In the genomic region with DNA sequence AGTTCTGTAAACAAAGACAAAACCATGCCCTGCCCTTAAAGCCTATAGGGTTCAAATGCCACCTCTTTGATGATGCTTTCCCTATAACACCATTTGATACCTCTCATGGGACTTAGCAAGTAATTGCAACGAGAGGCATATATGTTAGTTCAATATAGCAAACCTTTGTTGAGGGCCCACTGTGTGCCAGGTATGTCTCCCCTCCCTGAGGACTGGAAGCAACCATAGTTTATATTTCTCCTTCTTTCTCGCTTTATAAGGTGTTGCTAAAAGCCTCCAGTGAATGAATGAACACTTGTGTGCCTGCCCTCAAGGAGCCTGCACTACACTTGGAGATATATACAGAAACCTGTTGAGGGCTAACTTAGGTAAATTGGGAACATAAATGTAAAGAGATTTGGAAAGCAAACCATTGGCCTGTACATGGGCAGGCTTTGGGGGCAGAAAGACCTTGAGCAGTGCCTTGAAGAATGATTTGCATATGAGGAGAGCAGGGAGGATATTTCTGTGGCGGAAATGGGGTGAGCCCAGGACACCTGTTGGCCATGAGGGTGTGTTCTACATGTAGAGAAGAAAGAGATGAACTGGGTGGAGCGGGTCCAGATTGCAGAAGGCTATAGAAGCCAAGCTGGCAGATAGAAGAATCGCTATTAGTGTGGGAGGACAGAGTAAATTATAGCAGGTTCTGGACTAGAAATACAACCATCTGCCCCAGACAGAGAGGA, we compare ENCODE assay signal across 8 cellular contexts. TPM values are rescaled to one million over a fixed set of nuclear protein-coding genes. Genes with fewer than 3 reads are reported as not detected.
DNase-seq lines count a peak whose midpoint lies in the region; ATAC-seq, FAIRE-seq and TF ChIP-seq lines count a peak whose summit lies in the region.

No MANE protein-coding gene starts in this region.

- peaks cover 0 to 2% (median 0%) of the 10 kb centered on the region in 3 donors for H3K36me3 ChIP-seq in esophagus squamous epithelium
- no peaks in the 10 kb centered on the region for H3K36me3 ChIP-seq in transverse colon
- H3K36me3 ChIP-seq in pancreas: no peaks in the 10 kb centered on the region

- in situ Hi-C loops in transverse colon (cut with MboI; ENCODE audit: low pct_ligation_motif_present in 1 of 4, low pct_unique_long_range_greater_than_20kb in 1 of 4, low sequenced_read_pairs in 3 of 4): loop anchor here in 1 of 4 donors (10.0 kb wide), 1 partner anchor 45 kb away; no protein-coding TSS in a partner anchor

- H3K9me3 ChIP-seq in esophagus squamous epithelium (no peaks in the 10 kb centered on the region), transverse colon (no peaks in the 10 kb centered on the region), pancreas (no peaks in the 10 kb centered on the region)

- no peaks in the 10 kb centered on the region for H3K27me3 ChIP-seq in esophagus squamous epithelium
- H3K27me3 ChIP-seq in transverse colon: no peaks in the 10 kb centered on the region
- H3K27me3 ChIP-seq in pancreas: no peaks in the 10 kb centered on the region

- intact Hi-C loops in esophagus squamous epithelium (cut with DNase I) (no loop called here), transverse colon (cut with DNase I; ENCODE audit: low total_unique reads) (loop anchor here (10.0 kb wide), 2 partner anchors 105 to 845 kb away; partner anchors contain the start of genes CRY1 and POLR3B), pancreas (cut with DNase I) (no loop called here)

- H3K4me1 ChIP-seq in esophagus squamous epithelium (peaks cover 18 to 49% (median 21%) of the 10 kb centered on the region in 3 donors), transverse colon (peaks cover 22 to 43% (median 31%) of the 10 kb centered on the region in 4 donors), pancreas (peaks cover 0 to 18% (median 7%) of the 10 kb centered on the region in 3 donors)

- no peak for TF ChIP-seq EP300 in transverse colon (IDR thresholded peaks at IDR 0.05; ENCODE audit: low read depth)

- peak; percentile 87 for FAIRE-seq in GM12891 (lab: Jason Lieb, UNC)
- no peak for FAIRE-seq in pancreas (lab: Jason Lieb, UNC)

- DNase-seq in GM12891 (ENCODE audit: insufficient read length, low spot score) (peak; percentile 44), esophagus squamous epithelium (lab: John Stamatoyannopoulos, UW) (no peak), transverse colon (peak; percentile 75), KG1 (lab: John Stamatoyannopoulos, UW) (no peak), pancreas (no peak), left lobe of liver (ENCODE audit: low spot score) (no peak)

- peak overlapping the region in 1 of 4 donors; percentile 77 for H3K4me3 ChIP-seq in esophagus squamous epithelium
- H3K4me3 ChIP-seq in transverse colon: no peak overlapping the region
- no peak overlapping the region for H3K4me3 ChIP-seq in pancreas

- TF ChIP-seq POLR2A in GM12891 (IDR thresholded peaks at IDR 0.05; ENCODE audit: low read depth, low read length): no peak
- TF ChIP-seq POLR2A in esophagus squamous epithelium (IDR thresholded peaks at IDR 0.05): no peak
- TF ChIP-seq POLR2A in transverse colon (IDR thresholded peaks at IDR 0.05): no peak

- 67 to 72% methylated on average over 5 of the region's 5 CpGs for WGBS in esophagus squamous epithelium, 2 donors
- 41 to 52% methylated on average over 3 to 5 of the region's 5 CpGs for WGBS in transverse colon (ENCODE audit: low coverage in 1 of 2), 2 donors
- 68 to 74% methylated on average over 5 of the region's 5 CpGs for WGBS in pancreas, 2 donors

- ATAC-seq in GM19467 (IDR thresholded peaks at IDR 0.05; ENCODE audit: unreplicated experiment) (peak; percentile 63), HG03457 (IDR thresholded peaks at IDR 0.05; ENCODE audit: unreplicated experiment) (peak; percentile 63), pancreas (no peak), left lobe of liver (no peak)

- peak overlapping the region; percentile 94 to 99 (median 98) for H3K27ac ChIP-seq in esophagus squamous epithelium
- peak overlapping the region; percentile 92 to 99 (median 98) for H3K27ac ChIP-seq in transverse colon
- H3K27ac ChIP-seq in pancreas: peak overlapping the region in 2 of 4 donors; percentile 90 to 99

- TF ChIP-seq CTCF in esophagus squamous epithelium (IDR thresholded peaks at IDR 0.05) (no peak), transverse colon (IDR thresholded peaks at IDR 0.05) (peak in 1 of 5 experiments; percentile 16), pancreas (IDR thresholded peaks at IDR 0.05) (no peak)

TF ChIP-seq in GM12891, 5 proteins besides CTCF, POLR2A, EP300 and RAD21:
- peak; percentile 94; the same call in 1 of the 2 replicates for TF ChIP-seq POU2F2 (IDR thresholded peaks at IDR 0.05; ENCODE audit: low read depth, low read length)
- no peak for TF ChIP-seq SPI1 (IDR thresholded peaks at IDR 0.05; ENCODE audit: low read depth, low read length)

RNA-seq across cellular contexts. Expression of gene CKAP4, which starts 1.8 kb away (rescaled TPM):
- 5.0 TPM for polyA plus RNA-seq in GM12891 (2012; ENCODE audit: low read depth, missing spikeins)
- 100 to 1,000 TPM in 2 of 4 donors, 10 to 100 TPM in 2; 58.9 to 127 (median 103) TPM for total RNA-seq in esophagus squamous epithelium
- 10 to 100 TPM; 30.6 to 41.4 (median 36.2) TPM for total RNA-seq in transverse colon
- 10 to 100 TPM; 19.8 to 45.3 (median 28.4) TPM for total RNA-seq in pancreas
- polyA plus RNA-seq in pancreas: 10 to 100 TPM in 1 of 2 donors, 1 to 10 TPM in 1; 5.6 to 14.3 TPM
- total RNA-seq in left lobe of liver: 22.6 TPM

RNA-seq across cellular contexts. Expression of gene TCP11L2, which starts 53.0 kb away (rescaled TPM):
- 0.65 TPM for polyA plus RNA-seq in GM12891 (2012; ENCODE audit: low read depth, missing spikeins)
- total RNA-seq in esophagus squamous epithelium: 10 to 100 TPM; 17.3 to 52.8 (median 27.7) TPM
- total RNA-seq in transverse colon: 10 to 100 TPM in 3 of 4 donors, 1 to 10 TPM in 1; 8.0 to 47.8 (median 41.7) TPM
- total RNA-seq in pancreas: 10 to 100 TPM in 4 of 6 donors, 1 to 10 TPM in 2; 7.3 to 24.4 (median 12.9) TPM
- polyA plus RNA-seq in pancreas: 1 to 10 TPM; 3.5 to 4.6 TPM
- total RNA-seq in left lobe of liver: 8.9 TPM

Comparison
In these comparisons a context has a peak if more than half of its experiments do, and no peak if none do; other contexts are left out.
1. DNase-seq: peak in GM12891 (single experiment) and transverse colon (single experiment); none in esophagus squamous epithelium (single experiment), KG1 (single experiment), pancreas (0 of 6) and left lobe of liver (single experiment).
2. ATAC-seq: peak in GM19467 (single experiment) and HG03457 (single experiment); none in pancreas (0 of 4) and left lobe of liver (single experiment).